8 cellular contexts compared by ENCODE assay signal in genomic region chr10:13099144-13099665, GRCh38.
DNase-seq lines count a peak whose midpoint lies in the region; ATAC-seq lines count a peak whose summit lies in the region.

No MANE protein-coding gene starts in this region.

- peak overlapping the region; percentile 35 for H3K9ac ChIP-seq in endocrine pancreas (ENCODE audit: control insufficient read depth, insufficient read depth, low read length)

- H3K36me3 ChIP-seq in endocrine pancreas (ENCODE audit: control insufficient read depth, insufficient read depth, low read length), result no peaks in the 10 kb centered on the region

- ATAC-seq in GM18861 (IDR thresholded peaks at IDR 0.05; ENCODE audit: unreplicated experiment) (peak; percentile 35), HG03066 (IDR thresholded peaks at IDR 0.05; ENCODE audit: low read depth, unreplicated experiment) (peak; percentile 39)

- peak overlapping the region; percentile 71 for H3K4me3 ChIP-seq in endocrine pancreas (ENCODE audit: control insufficient read depth, insufficient read depth, low read length)

- H3K4me1 ChIP-seq in endocrine pancreas (ENCODE audit: control insufficient read depth, insufficient read depth, low read length), result peaks cover 5% of the 10 kb centered on the region

- H3K9me3 ChIP-seq in endocrine pancreas (ENCODE audit: control insufficient read depth, low read length), result no peaks in the 10 kb centered on the region

- peak; percentile 77 for DNase-seq in AG20443 (ENCODE audit: low spot score)
- peak; percentile 30 for DNase-seq in NCI-H2227 treated with DMSO at 0.1 percent for 48 hours (lab: John Stamatoyannopoulos, UW)
- peak; percentile 34 for DNase-seq in activated CD4-positive, alpha-beta T cell treated with anti-CD3 and anti-CD28 coated beads, Interleukin-2, amount 50 U/mL, for 1 hour
- peak; percentile 75 for DNase-seq in medulla oblongata (ENCODE audit: extremely low spot score)
- peak in 4 of 6 experiments; percentile 33 to 59 (median 45) for DNase-seq in stimulated activated naive CD4-positive, alpha-beta T cell (lab: John Stamatoyannopoulos, UW)

- H3K27me3 ChIP-seq in endocrine pancreas (ENCODE audit: control insufficient read depth, insufficient read depth, low read length), result no peaks in the 10 kb centered on the region

Comparison
In these comparisons a context has a peak if more than half of its experiments do, and no peak if none do; other contexts are left out.
1. Peak in every context shown above with its lines: DNase-seq, ATAC-seq and H3K4me3 ChIP-seq.